8 cellular contexts compared by ENCODE assay signal in genomic region chr19:4077800-4078683, GRCh38. TPM values are rescaled to one million over a fixed set of nuclear protein-coding genes. Genes with fewer than 3 reads are reported as not detected.
A peak's percentile ranks its signal among the peaks of the same experiment; 100 is the strongest.
DNase-seq lines count a peak whose midpoint lies in the region; ATAC-seq and TF ChIP-seq lines count a peak whose summit lies in the region.

No MANE protein-coding gene starts in this region.

- H2BK12ac ChIP-seq in trophoblast cell (ENCODE audit: low read length): peak overlapping the region; percentile 36

- no peak overlapping the region for H3K14ac ChIP-seq in trophoblast cell (ENCODE audit: low read length)

- H3K27me3 ChIP-seq in H7 (ENCODE audit: control insufficient read depth, insufficient read depth, low read length) (no peaks in the 10 kb centered on the region), trophoblast cell (ENCODE audit: insufficient read depth, low read length) (no peaks in the 10 kb centered on the region)

- H3K23ac ChIP-seq in trophoblast cell (ENCODE audit: low read length): no peak overlapping the region

- peaks cover 1% of the 10 kb centered on the region for H3K9me3 ChIP-seq in trophoblast cell (ENCODE audit: insufficient read depth, low read depth, low read length)

- no peak for ATAC-seq in GM19455 (IDR thresholded peaks at IDR 0.05; ENCODE audit: unreplicated experiment)

- no peak overlapping the region for H3K9ac ChIP-seq in trophoblast cell (ENCODE audit: low read length)

- DNase-seq in AG04449 (ENCODE audit: low read depth, low spot score) (no peak), H7 (peak; percentile 89), fibroblast of gingiva (ENCODE audit: low read depth) (peak; percentile 29), trophoblast cell (no peak), cerebellum (ENCODE audit: low spot score) (no peak), NCI-H1092 (lab: John Stamatoyannopoulos, UW) (no peak)
- peak; percentile 47 to 55 for DNase-seq in activated CD4-positive, alpha-beta T cell treated with anti-CD3 and anti-CD28 coated beads, Interleukin-2, amount 50 U/mL, for 4 hours

- no peak overlapping the region for H3K27ac ChIP-seq in trophoblast cell (ENCODE audit: low read depth, low read length)

- POLR2A ChIA-PET in AG04449 (lab: Yijun Ruan, JAX): no interaction called here

- H3K79me1 ChIP-seq in trophoblast cell (ENCODE audit: low read length): no peaks in the 10 kb centered on the region

- H3K4ac ChIP-seq in trophoblast cell (ENCODE audit: low read depth, low read length): no peak overlapping the region

- no peak overlapping the region for H4K91ac ChIP-seq in trophoblast cell (ENCODE audit: low read depth, low read length)

- no CpG with 5 or more reads among the region's 33 CpGs for WGBS in trophoblast cell (ENCODE audit: extremely low coverage, insufficient coverage, insufficient read length)

- peak overlapping the region; percentile 30 for H3K4me2 ChIP-seq in trophoblast cell (ENCODE audit: low read length)

- H3K18ac ChIP-seq in trophoblast cell (ENCODE audit: low read length): no peak overlapping the region

- peaks cover 6% of the 10 kb centered on the region in 2 experiments for H3K4me1 ChIP-seq in trophoblast cell (ENCODE audit: control insufficient read depth in 1 of 2, insufficient read depth in 2 of 2, low read length in 2 of 2)

- no peaks in the 10 kb centered on the region for H3K79me2 ChIP-seq in trophoblast cell (ENCODE audit: control insufficient read depth, insufficient read depth, low read length, poor library complexity)

- H2BK120ac ChIP-seq in trophoblast cell (ENCODE audit: insufficient read depth, low read length, poor library complexity): no peak overlapping the region

- no peaks in the 10 kb centered on the region for H3K36me3 ChIP-seq in H7 (replicated peaks; ENCODE audit: control insufficient read depth, insufficient read depth, low read length)
- H3K36me3 ChIP-seq in trophoblast cell (ENCODE audit: control insufficient read depth in 1 of 2, insufficient read depth in 2 of 2, low read length in 2 of 2): no peaks in the 10 kb centered on the region

- no peak overlapping the region for H2AK5ac ChIP-seq in trophoblast cell (ENCODE audit: low read length)

- peak overlapping the region; percentile 44 for H4K12ac ChIP-seq in trophoblast cell (ENCODE audit: low read depth, low read length)

- no peak overlapping the region for H4K8ac ChIP-seq in trophoblast cell (ENCODE audit: low read depth, low read length)

- H2AFZ ChIP-seq in trophoblast cell (ENCODE audit: insufficient read depth, low read length, poor library complexity): no peak overlapping the region

- H2BK5ac ChIP-seq in trophoblast cell (ENCODE audit: low read depth, low read length, poor library complexity): no peak overlapping the region

- CTCF ChIA-PET in AG04449 (lab: Yijun Ruan, JAX): interaction anchor here (1.3 to 1.4 kb wide), 2 partner anchors 12 to 62 kb away, joined by 3 to 4 read pairs; partner anchors contain the start of gene ZBTB7A

- H3K4me3 ChIP-seq in AG04449 (ENCODE audit: low read depth, low read length) (peak overlapping the region; percentile 46), H7 (ENCODE audit: insufficient read depth, low read depth, low read length) (no peak overlapping the region; the same call in 1 of the 2 replicates), trophoblast cell (ENCODE audit: low read depth, low read length) (no peak overlapping the region)

- no peak for TF ChIP-seq CTCF in AG04449 (IDR thresholded peaks at IDR 0.05; ENCODE audit: insufficient read depth, low read length, missing control alignments)

RNA-seq across cellular contexts. Expression of gene ZBTB7A, which starts 11.3 kb away (rescaled TPM):
- total RNA-seq in H7 (2014; rRNA removed; shearing (Covaris generic)): 18.3 and 20.8 TPM in 2 replicates
- 33.3 and 34.5 TPM in 2 replicates for polyA plus RNA-seq in trophoblast cell (2013)
- 3.5 TPM for total RNA-seq in cerebellum

RNA-seq across cellular contexts. Expression of gene MAP2K2, which starts 45.9 kb away (rescaled TPM):
- 221 and 226 TPM in 2 replicates for total RNA-seq in H7 (2014; rRNA removed; shearing (Covaris generic))
- polyA plus RNA-seq in trophoblast cell (2013): 150 and 155 TPM in 2 replicates
- total RNA-seq in cerebellum: 51.0 TPM

Comparison
In these comparisons a context has a peak if more than half of its experiments do, and no peak if none do; other contexts are left out.
1. DNase-seq: peak in H7 (single experiment), activated CD4-positive, alpha-beta T cell treated with anti-CD3 and anti-CD28 coated beads, Interleukin-2, amount 50 U/mL, for 4 hours (2 of 2) and fibroblast of gingiva (single experiment); none in AG04449 (single experiment), trophoblast cell (0 of 2), cerebellum (single experiment) and NCI-H1092 (single experiment).